19 cellular contexts compared by ENCODE assay signal in the genomic region with DNA sequence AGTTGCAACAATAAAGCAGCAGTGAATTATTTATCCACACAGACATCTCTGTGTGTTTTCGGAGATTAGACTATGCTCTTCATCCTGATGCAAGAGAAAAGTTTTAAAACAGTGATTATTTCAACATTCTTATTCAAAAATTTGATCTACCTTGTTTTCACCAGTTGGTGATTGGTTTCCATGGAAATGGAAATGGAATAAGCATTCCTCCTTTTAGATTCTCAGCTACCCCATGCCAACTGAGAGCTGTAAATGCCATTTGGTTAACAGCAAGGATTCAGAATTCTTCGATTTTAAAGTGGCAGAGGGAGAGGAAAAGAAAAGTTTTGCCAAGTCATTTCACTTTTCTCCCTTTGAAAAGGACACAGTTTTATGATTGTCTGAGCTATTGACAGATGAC.
"Had no signal": no experiment of that assay in that cellular context is flagged by ENCODE, and none has a peak within 500 bp of the region (broad histone marks: within the 10 kb centered on the region; RNA-seq: fewer than 3 reads in every experiment).

No MANE protein-coding gene starts in this region.

- H3K36me3 Mint-ChIP-seq: immature natural killer cell, natural killer cell had no signal

- DNase-seq: activated CD4-positive, alpha-beta T cell treated with anti-CD3 and anti-CD28 coated beads for 48 hours; activated CD8-positive, alpha-beta memory T cell treated with anti-CD3 and anti-CD28 coated beads, Interleukin-2, amount 50 U/mL, for 48 hours; activated CD8-positive, alpha-beta T cell treated with anti-CD3 and anti-CD28 coated beads, Interleukin-2, amount 10 ng/mL, durations not matched to agents 7 days and 5 days; activated naive CD8-positive, alpha-beta T cell treated with anti-CD3 and anti-CD28 coated beads, Interleukin-2, amount 50 U/mL, for 24 hours; cortex of kidney; effector memory CD4-positive, alpha-beta T cell; immature natural killer cell; natural killer cell; occipital lobe; right lobe of liver; stimulated activated naive CD4-positive, alpha-beta T cell; T-helper 1 cell; upper lobe of right lung; WERI-Rb-1 had no signal

- H3K27ac Mint-ChIP-seq: activated CD8-positive, alpha-beta T cell treated with anti-CD3 and anti-CD28 coated beads, Interleukin-2, amount 10 ng/mL, durations not matched to agents 7 days and 5 days; activated naive CD8-positive, alpha-beta T cell treated with anti-CD3 and anti-CD28 coated beads, Interleukin-2, amount 50 U/mL, for 24 hours; immature natural killer cell; natural killer cell; progenitor cell of endocrine pancreas had no signal

- H3K4me1 ChIP-seq: ascending aorta, gastroesophageal sphincter, right lobe of liver, upper lobe of right lung had no signal

- H3K9me3 Mint-ChIP-seq: activated naive CD8-positive, alpha-beta T cell treated with anti-CD3 and anti-CD28 coated beads, Interleukin-2, amount 50 U/mL, for 24 hours; immature natural killer cell; natural killer cell had no signal

- H3K27ac ChIP-seq: ascending aorta, epithelial cell of prostate, gastroesophageal sphincter, right lobe of liver, upper lobe of right lung, WERI-Rb-1 had no signal

- H3K9me3 ChIP-seq: ascending aorta, gastroesophageal sphincter, right lobe of liver, upper lobe of right lung had no signal

- H3K4me1 Mint-ChIP-seq: activated naive CD8-positive, alpha-beta T cell treated with anti-CD3 and anti-CD28 coated beads, Interleukin-2, amount 50 U/mL, for 24 hours; immature natural killer cell; natural killer cell had no signal

- H3K27me3 Mint-ChIP-seq: activated naive CD8-positive, alpha-beta T cell treated with anti-CD3 and anti-CD28 coated beads, Interleukin-2, amount 50 U/mL, for 24 hours; progenitor cell of endocrine pancreas had no signal

- H3K4me3 Mint-ChIP-seq: activated CD8-positive, alpha-beta T cell treated with anti-CD3 and anti-CD28 coated beads, Interleukin-2, amount 10 ng/mL, durations not matched to agents 7 days and 5 days; activated naive CD8-positive, alpha-beta T cell treated with anti-CD3 and anti-CD28 coated beads, Interleukin-2, amount 50 U/mL, for 24 hours; immature natural killer cell; natural killer cell had no signal

- H3K4me3 ChIP-seq: ascending aorta, gastroesophageal sphincter, lung, right lobe of liver, upper lobe of right lung had no signal

- H3K27me3 ChIP-seq: ascending aorta, gastroesophageal sphincter, right lobe of liver, upper lobe of right lung had no signal

- H3K36me3 ChIP-seq: gastroesophageal sphincter, right lobe of liver, upper lobe of right lung, WERI-Rb-1 had no signal

- ATAC-seq: activated CD8-positive, alpha-beta T cell treated with anti-CD3 and anti-CD28 coated beads, Interleukin-2, amount 10 ng/mL, durations not matched to agents 7 days and 5 days; activated naive CD8-positive, alpha-beta T cell treated with anti-CD3 and anti-CD28 coated beads, Interleukin-2, amount 50 U/mL, for 24 hours; gastroesophageal sphincter; natural killer cell; right lobe of liver had no signal
